In the genomic region with DNA sequence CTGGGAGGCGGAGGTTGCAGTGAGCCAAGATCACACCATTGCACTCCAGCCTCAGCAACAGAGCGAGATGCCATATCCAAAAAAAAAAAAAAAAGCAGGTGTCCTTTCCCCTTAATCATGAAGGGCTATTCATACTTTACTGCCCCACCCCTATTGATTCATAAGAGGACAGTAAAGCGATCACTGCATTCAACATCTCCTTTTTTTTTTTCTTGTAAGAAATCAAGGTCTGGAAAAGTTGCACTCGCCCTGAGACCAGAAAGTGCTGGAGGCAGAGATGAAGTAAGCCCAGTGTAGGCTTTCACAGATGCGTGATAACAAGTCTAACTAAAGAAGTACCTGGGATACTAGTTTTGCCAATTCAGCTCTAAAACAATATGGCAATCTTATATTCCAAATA, we compare ENCODE assay signal across 21 cellular contexts. TPM values are rescaled to one million over a fixed set of nuclear protein-coding genes. Genes with fewer than 3 reads are reported as not detected.
DNase-seq lines count a peak whose midpoint lies in the region; ATAC-seq and TF ChIP-seq lines count a peak whose summit lies in the region.
"Had no signal": no experiment of that assay in that cellular context is flagged by ENCODE, and none has a peak within 500 bp of the region (broad histone marks: within the 10 kb centered on the region; RNA-seq: fewer than 3 reads in every experiment).

No MANE protein-coding gene starts in this region.

- WGBS in gastroesophageal sphincter (ENCODE audit: low coverage in 1 of 2), 2 donors = 92 to 96% methylated on average over 3 to 4 of the region's 5 CpGs

- no peak overlapping the region for H3K27ac Mint-ChIP-seq in stimulated activated naive CD8-positive, alpha-beta T cell treated with anti-CD3 and anti-CD28 coated beads, Interleukin-15, amount 100 ng/mL, for 72 hours
- H3K27ac Mint-ChIP-seq: CD14-positive monocyte; CD4-positive, alpha-beta memory T cell; CD4-positive, CD25-positive, alpha-beta regulatory T cell had no signal

- H3K79me2 ChIP-seq in PC-3 (ENCODE audit: low read length) (peaks cover 30% of the 10 kb centered on the region), OCI-LY7 (ENCODE audit: insufficient read depth, low read depth, low read length) (no peaks in the 10 kb centered on the region)

- ATAC-seq in PC-3 (no peak), foreskin keratinocyte (no peak), gastroesophageal sphincter (no peak)
- ATAC-seq in stimulated activated naive CD8-positive, alpha-beta T cell treated with anti-CD3 and anti-CD28 coated beads, Interleukin-15, amount 100 ng/mL, for 72 hours = no peak
- ATAC-seq: GM12878 had no signal

- TF ChIP-seq EP300 in gastroesophageal sphincter (IDR thresholded peaks at IDR 0.05) = no peak

- no peak overlapping the region for H3K4me3 ChIP-seq in PC-3 (ENCODE audit: low read length)
- H3K4me3 ChIP-seq in epithelial cell of esophagus (ENCODE audit: low read length) = no peak overlapping the region
- H3K4me3 ChIP-seq in OCI-LY7 (ENCODE audit: low read depth, low read length, poor library complexity, severe bottlenecking) = no peak overlapping the region
- no peak overlapping the region for H3K4me3 ChIP-seq in gastroesophageal sphincter
- H3K4me3 ChIP-seq: BLaER1, GM12878 had no signal

- H3K27ac ChIP-seq in PC-3 (ENCODE audit: low read length) (peak overlapping the region; percentile 89), RWPE1 (peak overlapping the region; percentile 0; the same call in 1 of the 2 replicates), foreskin keratinocyte (peak overlapping the region; percentile 68), OCI-LY7 (ENCODE audit: low read depth, low read length, poor library complexity, severe bottlenecking) (no peak overlapping the region), gastroesophageal sphincter (no peak overlapping the region)
- H3K27ac ChIP-seq: BLaER1 had no signal

- H3K36me3 ChIP-seq in PC-3 (ENCODE audit: low read depth, low read length) (0 out of 2 replicates have a peak, but pooled peaks cover under 1% of the 10 kb centered on the region), OCI-LY7 (ENCODE audit: insufficient read depth, low read length) (no peaks in the 10 kb centered on the region), gastroesophageal sphincter (no peaks in the 10 kb centered on the region)
- H3K36me3 ChIP-seq: BE2C, BLaER1 had no signal

- H3K9me2 ChIP-seq in PC-3 (replicated peaks; ENCODE audit: low read length) (no peaks in the 10 kb centered on the region), OCI-LY7 (ENCODE audit: insufficient read depth, low read length) (no peaks in the 10 kb centered on the region)

- POLR2A ChIA-PET in PC-3 (lab: Charles Lee; ENCODE audit: unreplicated experiment) = no interaction called here
- POLR2A ChIA-PET in RWPE1 (lab: Yijun Ruan, JAX; ENCODE audit: low non-redundant PET) = no interaction called here
- POLR2A ChIA-PET in OCI-LY7 (lab: Charles Lee) = interaction anchor here (0.5 kb wide), 1 partner anchor 37 kb away, joined by 4 read pairs; no protein-coding TSS in a partner anchor

- no peaks in the 10 kb centered on the region for H3K27me3 ChIP-seq in PC-3 (ENCODE audit: low read length)
- H3K27me3 ChIP-seq in foreskin keratinocyte = no peaks in the 10 kb centered on the region
- H3K27me3 ChIP-seq in gastroesophageal sphincter = no peaks in the 10 kb centered on the region
- H3K27me3 ChIP-seq: BE2C, BLaER1 had no signal

- CTCF ChIA-PET in PC-3 (lab: Charles Lee) = no interaction called here
- CTCF ChIA-PET in RWPE1 (lab: Yijun Ruan, JAX) = interaction anchor here (0.7 kb wide), 1 partner anchor 156 kb away, joined by 3 read pairs; no protein-coding TSS in a partner anchor
- CTCF ChIA-PET in OCI-LY7 (lab: Charles Lee; ENCODE audit: unreplicated experiment) = no interaction called here

- peaks cover 9% of the 10 kb centered on the region for H3K4me1 Mint-ChIP-seq in stimulated activated naive CD8-positive, alpha-beta T cell treated with anti-CD3 and anti-CD28 coated beads, Interleukin-15, amount 100 ng/mL, for 72 hours
- H3K4me1 Mint-ChIP-seq: CD4-positive, alpha-beta memory T cell; CD8-positive, alpha-beta memory T cell had no signal

- H2AFZ ChIP-seq in PC-3 (ENCODE audit: low read length) = no peak overlapping the region
- H2AFZ ChIP-seq in OCI-LY7 (ENCODE audit: low read length) = no peak overlapping the region

- BruUV-seq in PC-3 (replicated peaks; lab: Mats Ljungman, UMichigan) (no TSS peak), OCI-LY7 (replicated peaks; lab: Mats Ljungman, UMichigan) (no TSS peak)

- peak overlapping the region; percentile 8; the same call in 1 of the 2 replicates for H3K9ac ChIP-seq in PC-3 (ENCODE audit: low read length)
- H3K9ac ChIP-seq: BLaER1 had no signal

- H4K20me1 ChIP-seq in PC-3 (ENCODE audit: low read length) = no peaks in the 10 kb centered on the region
- H4K20me1 ChIP-seq in OCI-LY7 (ENCODE audit: insufficient read depth, low read length) = no peaks in the 10 kb centered on the region
- H4K20me1 ChIP-seq: BLaER1 had no signal

- no peak overlapping the region for H3K4me3 Mint-ChIP-seq in stimulated activated naive CD8-positive, alpha-beta T cell treated with anti-CD3 and anti-CD28 coated beads, Interleukin-15, amount 100 ng/mL, for 72 hours
- H3K4me3 Mint-ChIP-seq: CD14-positive monocyte; CD4-positive, alpha-beta memory T cell; CD8-positive, alpha-beta memory T cell had no signal

- H3K9me3 Mint-ChIP-seq in stimulated activated naive CD8-positive, alpha-beta T cell treated with anti-CD3 and anti-CD28 coated beads, Interleukin-15, amount 100 ng/mL, for 72 hours = no peaks in the 10 kb centered on the region
- H3K9me3 Mint-ChIP-seq: CD14-positive monocyte; CD4-positive, alpha-beta memory T cell; CD4-positive, CD25-positive, alpha-beta regulatory T cell; CD8-positive, alpha-beta memory T cell had no signal

- DNase-seq in PC-3 (peak; percentile 58), RWPE1 (ENCODE audit: low spot score) (no peak), epithelial cell of esophagus (ENCODE audit: low read depth) (peak; percentile 65), foreskin keratinocyte (no peak), OCI-LY7 (ENCODE audit: low spot score) (no peak), epidermal melanocyte (ENCODE audit: insufficient read length, low spot score) (no peak)
- no peak for DNase-seq in stimulated activated naive CD8-positive, alpha-beta T cell treated with anti-CD3 and anti-CD28 coated beads, Interleukin-15, amount 100 ng/mL, for 72 hours
- DNase-seq: 8988T; ACHN; BE2C; C1 segment of cervical spinal cord; CD4-positive, alpha-beta memory T cell; CD4-positive, CD25-positive, alpha-beta regulatory T cell; CD8-positive, alpha-beta memory T cell; COR-L47; DMS79 treated with DMSO at 0.1 percent for 48 hours; GF-D8 had no signal

- TF ChIP-seq CTCF in PC-3 (conservative IDR thresholded peaks at IDR 0.05; ENCODE audit: low read depth, low read length) (no peak), RWPE1 (conservative IDR thresholded peaks at IDR 0.05; ENCODE audit: low read depth) (no peak), epithelial cell of esophagus (IDR thresholded peaks at IDR 0.05; ENCODE audit: insufficient read depth, low read depth, low read length, missing control alignments) (no peak), foreskin keratinocyte (conservative IDR thresholded peaks at IDR 0.05) (no peak), OCI-LY7 (conservative IDR thresholded peaks at IDR 0.05; ENCODE audit: low read length) (no peak), gastroesophageal sphincter (IDR thresholded peaks at IDR 0.05) (no peak)

- 0 out of 2 replicates have a peak overlapping the region, but pooled peaks have one; percentile 1 for H3K4me2 ChIP-seq in PC-3 (ENCODE audit: low read length)
- no peak overlapping the region for H3K4me2 ChIP-seq in OCI-LY7 (ENCODE audit: low read length)
- H3K4me2 ChIP-seq: BLaER1 had no signal

- H3F3A ChIP-seq in PC-3 (ENCODE audit: low read length, unreplicated experiment) = peaks cover 6% of the 10 kb centered on the region

- intact Hi-C loops in PC-3 (cut with micrococcal nuclease) = no loop called here
- intact Hi-C loops in OCI-LY7 (cut with micrococcal nuclease; ENCODE audit: unreplicated experiment) = no loop called here

- TF ChIP-seq POLR2A in gastroesophageal sphincter (IDR thresholded peaks at IDR 0.05) = no peak

- H3K9me3 ChIP-seq in PC-3 (ENCODE audit: low read length) (no peaks in the 10 kb centered on the region), OCI-LY7 (ENCODE audit: low read length) (no peaks in the 10 kb centered on the region), gastroesophageal sphincter (no peaks in the 10 kb centered on the region)
- H3K9me3 ChIP-seq: BE2C, BLaER1 had no signal

- H3K4me1 ChIP-seq in PC-3 (ENCODE audit: insufficient read depth, low read length) (peaks cover 60% of the 10 kb centered on the region), foreskin keratinocyte (peaks cover 28% of the 10 kb centered on the region), OCI-LY7 (ENCODE audit: insufficient read depth, low read length, poor library complexity, severe bottlenecking) (no peaks in the 10 kb centered on the region), gastroesophageal sphincter (no peaks in the 10 kb centered on the region)
- H3K4me1 ChIP-seq: BE2C had no signal

- no peaks in the 10 kb centered on the region for H3K27me3 Mint-ChIP-seq in stimulated activated naive CD8-positive, alpha-beta T cell treated with anti-CD3 and anti-CD28 coated beads, Interleukin-15, amount 100 ng/mL, for 72 hours
- H3K27me3 Mint-ChIP-seq: CD4-positive, alpha-beta memory T cell; CD4-positive, CD25-positive, alpha-beta regulatory T cell had no signal

RNA-seq across cellular contexts. Expression of a gene that starts 24.2 kb away (rescaled TPM):
- total RNA-seq in PC-3 (2014; rRNA removed) (22.9 and 29.2 TPM in 2 replicates), foreskin keratinocyte (58.1 and 59.8 TPM in 2 replicates), OCI-LY7 (2022) (0.11 TPM in 1 of 2 replicates, not detected in the other), gastroesophageal sphincter (1 to 10 TPM; 5.0 to 9.2 (median 6.1) TPM)
- 17.6 and 20.1 TPM in 2 replicates for polyA plus RNA-seq in foreskin keratinocyte
- total RNA-seq in OCI-LY7 (2014; rRNA removed; shearing (Covaris generic)) = not detected in 2 replicates
- polyA plus RNA-seq: CD8-positive, alpha-beta memory T cell had no signal

Comparison
In these comparisons a context has a peak if more than half of its experiments do, and no peak if none do; other contexts are left out.
1. DNase-seq: peak in PC-3 (single experiment) and epithelial cell of esophagus (single experiment); none in RWPE1 (single experiment), foreskin keratinocyte (0 of 2), OCI-LY7 (single experiment), stimulated activated naive CD8-positive, alpha-beta T cell treated with anti-CD3 and anti-CD28 coated beads, Interleukin-15, amount 100 ng/mL, for 72 hours (0 of 2) and epidermal melanocyte (single experiment).
2. H3K27ac ChIP-seq: peak in PC-3 (single experiment), RWPE1 (single experiment) and foreskin keratinocyte (single experiment); none in OCI-LY7 (single experiment) and gastroesophageal sphincter (0 of 4).
3. RNA of a gene that starts 24.2 kb away (total RNA-seq): 58.1 to 59.8 TPM in foreskin keratinocyte, 22.9 to 29.2 TPM in PC-3 and 5.0 to 9.2 TPM in gastroesophageal sphincter; 0.11 TPM in OCI-LY7; every median in the first group is over 4 times any median in the second.